ENCODE assay signal across 8 cellular contexts in the genomic region with DNA sequence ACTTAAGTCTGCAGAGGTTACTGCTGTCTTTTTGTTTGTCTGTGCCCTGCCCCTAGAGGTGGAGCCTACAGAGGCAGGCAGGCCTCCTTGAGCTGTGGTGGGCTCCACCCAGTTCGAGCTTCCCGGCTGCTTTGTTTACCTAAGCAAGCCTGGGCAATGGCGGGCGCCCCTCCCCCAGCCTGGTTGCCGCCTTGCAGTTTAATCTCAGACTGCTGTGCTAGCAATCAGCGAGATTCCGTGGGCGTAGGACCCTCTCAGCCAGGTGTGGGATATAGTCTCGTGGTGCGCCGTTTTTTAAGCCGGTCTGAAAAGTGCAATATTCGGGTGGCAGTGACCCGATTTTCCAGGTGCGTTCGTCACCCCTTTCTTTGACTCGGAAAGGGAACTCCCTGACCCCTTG. TPM values are rescaled to one million over a fixed set of nuclear protein-coding genes. Genes with fewer than 3 reads are reported as not detected.
A peak's percentile ranks its signal among the peaks of the same experiment; 100 is the strongest.
DNase-seq lines count a peak whose midpoint lies in the region; ATAC-seq and TF ChIP-seq lines count a peak whose summit lies in the region.
"Not testable (repeated sequence)": the region's sequence is repeated elsewhere in the genome, so short reads cannot be mapped to it uniquely, and the experiment has no call there.

No MANE protein-coding gene starts in this region.

- not testable (repeated sequence) for H3F3A ChIP-seq in neural progenitor cell (ENCODE audit: low read depth)

- H3K27me3 Mint-ChIP-seq in Caco-2 (ENCODE audit: insufficient read depth, unreplicated experiment); WTC11 (ENCODE audit: low read depth); neural progenitor cell (ENCODE audit: insufficient read depth, low read depth): not testable (repeated sequence)

- DNase-seq in Caco-2: peak in 1 of 2 experiments; percentile 39
- DNase-seq in H7; RWPE2 (ENCODE audit: low spot score); esophagus squamous epithelium (lab: John Stamatoyannopoulos, UW); neural progenitor cell (ENCODE audit: low spot score): not testable (repeated sequence)
- peak; percentile 36 for DNase-seq in WTC11 (ENCODE audit: low spot score)
- DNase-seq in colonic mucosa: peak; percentile 50

- not testable (repeated sequence) for H3K4me2 ChIP-seq in neural progenitor cell

- not testable (repeated sequence) for H3K9me3 ChIP-seq in Caco-2; HUES64 (ENCODE audit: insufficient read depth, low read depth, low read length); RWPE2 (ENCODE audit: severe bottlenecking); colonic mucosa; esophagus squamous epithelium; neural progenitor cell (ENCODE audit: low read depth)

- H3K9ac ChIP-seq in HUES64 (ENCODE audit: low read depth, low read length): 0 out of 2 replicates have a peak overlapping the region, but pooled peaks have one; percentile 40
- not testable (repeated sequence) for H3K9ac ChIP-seq in colonic mucosa (ENCODE audit: low read depth in 2 of 2, low read length in 2 of 2); neural progenitor cell

- H3K27ac Mint-ChIP-seq in Caco-2 (ENCODE audit: unreplicated experiment) (peak overlapping the region; percentile 50), WTC11 (0 out of 2 replicates have a peak overlapping the region, but pooled peaks have one; percentile 29)
- H3K27ac Mint-ChIP-seq in neural progenitor cell: not testable (repeated sequence)

- WGBS in HUES64: 55% methylated on average over 14 of the region's 17 CpGs
- WGBS in esophagus squamous epithelium, 2 donors: 46% methylated on average over 6 of the region's 17 CpGs; no CpG with 5 or more reads in 1 of the 2 donors

- CTCF ChIA-PET in Caco-2 (lab: Charles Lee): not testable (repeated sequence)
- CTCF ChIA-PET in WTC11 (lab: Charles Lee): interaction anchor here (1.1 kb wide), 1 partner anchor 339 kb away, joined by 3 read pairs; no protein-coding TSS in a partner anchor

- intact Hi-C loops in Caco-2 (cut with micrococcal nuclease; ENCODE audit: unreplicated experiment); esophagus squamous epithelium (cut with DNase I): not testable (repeated sequence)
- intact Hi-C loops in colonic mucosa (cut with DNase I): loop anchor here (10.0 kb wide), 1 partner anchor 124 kb away; a partner anchor contains a TSS

- peak overlapping the region; percentile 27 for H3K4me3 ChIP-seq in Caco-2 (ENCODE audit: low read depth, low read length)
- H3K4me3 ChIP-seq in H7 (ENCODE audit: insufficient read depth, low read depth, low read length): peak overlapping the region; percentile 5; the same call in 1 of the 2 replicates
- H3K4me3 ChIP-seq in HUES64 (ENCODE audit: low read length); colonic mucosa; neural progenitor cell: not testable (repeated sequence)
- H3K4me3 ChIP-seq in RWPE2 (ENCODE audit: severe bottlenecking): peak overlapping the region; percentile 16
- peak overlapping the region in 3 of 4 donors; percentile 23 to 37 (median 29) for H3K4me3 ChIP-seq in esophagus squamous epithelium

- not testable (repeated sequence) for TF ChIP-seq CTCF in Caco-2 (IDR thresholded peaks at IDR 0.05; ENCODE audit: insufficient read depth in 1 of 2, low read depth in 1 of 2, low read length in 1 of 2, severe bottlenecking in 1 of 2, unreplicated experiment in 1 of 2); RWPE2 (IDR thresholded peaks at IDR 0.05; ENCODE audit: poor library complexity, severe bottlenecking); WTC11 (IDR thresholded peaks at IDR 0.05); colonic mucosa (IDR thresholded peaks at IDR 0.05); neural progenitor cell (IDR thresholded peaks at IDR 0.05)
- peak in 1 of 6 experiments; percentile 6 for TF ChIP-seq CTCF in esophagus squamous epithelium (IDR thresholded peaks at IDR 0.05)

- H3K27ac ChIP-seq in HUES64 (ENCODE audit: low read depth, low read length); RWPE2 (ENCODE audit: poor library complexity, severe bottlenecking); colonic mucosa; neural progenitor cell: not testable (repeated sequence)
- H3K27ac ChIP-seq in esophagus squamous epithelium: peak overlapping the region in 1 of 4 donors; percentile 54

- H3K79me2 ChIP-seq in neural progenitor cell (ENCODE audit: low read depth): not testable (repeated sequence)

- not testable (repeated sequence) for H3K36me3 ChIP-seq in Caco-2 (ENCODE audit: control insufficient read depth, insufficient read depth, low read length); H7 (replicated peaks; ENCODE audit: control insufficient read depth, insufficient read depth, low read length); HUES64 (ENCODE audit: insufficient read depth, low read length); RWPE2 (ENCODE audit: low read depth); colonic mucosa; esophagus squamous epithelium; neural progenitor cell

- not testable (repeated sequence) for ATAC-seq in RWPE2 (ENCODE audit: low read depth); WTC11

- H4K20me1 ChIP-seq in neural progenitor cell (ENCODE audit: low read depth): not testable (repeated sequence)

- H3K9me3 Mint-ChIP-seq in Caco-2 (ENCODE audit: unreplicated experiment); neural progenitor cell: not testable (repeated sequence)
- H3K9me3 Mint-ChIP-seq in WTC11: peaks cover 14% of the 10 kb centered on the region

- H3K27me3 ChIP-seq in Caco-2 (replicated peaks; ENCODE audit: control insufficient read depth, insufficient read depth, low read length); H7 (ENCODE audit: control insufficient read depth, insufficient read depth, low read length); HUES64 (ENCODE audit: insufficient read depth, low read length); RWPE2 (ENCODE audit: insufficient read depth, poor library complexity, severe bottlenecking); colonic mucosa; esophagus squamous epithelium; neural progenitor cell: not testable (repeated sequence)

- POLR2A ChIA-PET in Caco-2 (lab: Charles Lee); WTC11 (lab: Charles Lee): not testable (repeated sequence)

- H3K4me1 Mint-ChIP-seq in Caco-2 (ENCODE audit: low read depth, unreplicated experiment); neural progenitor cell: not testable (repeated sequence)
- peaks cover 11% of the 10 kb centered on the region for H3K4me1 Mint-ChIP-seq in WTC11

- H3K4me1 ChIP-seq in Caco-2; HUES64 (ENCODE audit: insufficient read depth, low read length); RWPE2 (ENCODE audit: insufficient read depth, poor library complexity, severe bottlenecking); colonic mucosa; esophagus squamous epithelium; neural progenitor cell: not testable (repeated sequence)

- peak overlapping the region; percentile 17 for H2AFZ ChIP-seq in neural progenitor cell (replicated peaks)

- not testable (repeated sequence) for BruUV-seq in Caco-2 (replicated peaks; lab: Mats Ljungman, UMichigan)

- H3K4me3 Mint-ChIP-seq in Caco-2 (ENCODE audit: unreplicated experiment) (peak overlapping the region; percentile 68), WTC11 (peak overlapping the region; percentile 38)
- H3K4me3 Mint-ChIP-seq in neural progenitor cell: not testable (repeated sequence)

- H3K36me3 Mint-ChIP-seq in Caco-2 (ENCODE audit: insufficient read depth, unreplicated experiment); WTC11; neural progenitor cell: not testable (repeated sequence)

- not testable (repeated sequence) for TF ChIP-seq POLR2A in esophagus squamous epithelium (IDR thresholded peaks at IDR 0.05)

RNA-seq across cellular contexts. Expression of a gene that starts 23.4 kb away (rescaled TPM):
- total RNA-seq in Caco-2 (2022): 32.5 and 32.9 TPM in 2 replicates
- 12.9 and 15.9 TPM in 2 replicates for total RNA-seq in H7 (2014; rRNA removed; shearing (Covaris generic))
- 11.9 TPM for polyA plus RNA-seq in HUES64 (2013, experiment 1 of 2)
- polyA plus RNA-seq in HUES64 (2013, experiment 2 of 2): 15.0 TPM
- total RNA-seq in WTC11 (2021): 16.4 to 19.1 TPM (median 17.4 TPM) in 3 replicates
- 10 to 100 TPM; 20.6 to 24.5 TPM for total RNA-seq in colonic mucosa
- 10 to 100 TPM; 12.7 to 17.4 (median 14.2) TPM for total RNA-seq in esophagus squamous epithelium
- 21.6 and 24.1 TPM in 2 replicates for total RNA-seq in neural progenitor cell (ENCODE audit: low replicate concordance)
